ENCODE assay signal across 11 cellular contexts in the genomic region with DNA sequence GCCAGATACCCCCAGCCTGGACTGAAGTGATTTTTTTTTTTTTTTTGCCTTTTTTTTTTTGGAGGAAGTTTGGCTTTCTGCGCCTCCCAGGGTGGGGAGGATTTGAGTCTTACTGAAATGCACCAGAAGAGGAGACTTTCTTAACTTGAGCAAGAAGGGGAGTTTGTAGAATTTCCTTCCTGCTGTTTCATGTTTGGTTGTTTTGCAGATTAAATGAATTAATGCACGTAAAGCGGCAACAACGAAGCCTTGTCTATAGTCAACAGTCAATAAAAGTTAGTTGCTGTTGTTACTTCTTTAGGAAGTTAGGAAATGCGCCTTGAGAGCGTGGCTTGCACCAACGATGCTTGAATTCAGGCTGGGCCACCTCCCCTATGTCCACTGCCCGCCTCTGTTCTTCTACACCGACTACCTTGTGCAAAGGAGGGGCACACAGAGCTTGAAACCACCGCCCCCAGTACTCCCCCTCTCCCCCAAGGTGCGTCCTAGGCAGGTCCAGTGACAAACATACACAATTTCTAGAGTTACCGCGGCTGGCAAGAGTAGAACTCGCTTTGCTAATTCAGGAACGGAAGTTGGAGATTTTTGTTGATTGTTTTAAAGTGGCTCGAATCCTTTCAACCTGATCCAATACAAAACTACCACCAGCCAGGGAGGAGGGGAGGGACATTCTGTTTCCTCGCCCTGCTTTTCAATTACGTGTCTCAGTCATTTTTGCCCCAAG. TPM values are rescaled to one million over a fixed set of nuclear protein-coding genes. Genes with fewer than 3 reads are reported as not detected.
A peak's percentile ranks its signal among the peaks of the same experiment; 100 is the strongest.
DNase-seq lines count a peak whose midpoint lies in the region; ATAC-seq and TF ChIP-seq lines count a peak whose summit lies in the region.
"Had no signal": no experiment of that assay in that cellular context is flagged by ENCODE, and none has a peak within 500 bp of the region (broad histone marks: within the 10 kb centered on the region; RNA-seq: fewer than 3 reads in every experiment).

No MANE protein-coding gene starts in this region.

- no peak for ATAC-seq in activated CD4-positive, alpha-beta T cell treated with anti-CD3 and anti-CD28 coated beads for 36 hours
- ATAC-seq in T-cell (replicated peaks in 1 of 4) (peak in 1 of 4 experiments; percentile 22), HG03571 (IDR thresholded peaks at IDR 0.05; ENCODE audit: unreplicated experiment) (no peak), sciatic nerve (no peak)

- peaks cover 0 to 6% of the 10 kb centered on the region in 2 donors for H3K27me3 ChIP-seq in esophagus (ENCODE audit: control insufficient read depth in 1 of 2, insufficient read depth in 2 of 2, low read length in 2 of 2)
- H3K27me3 ChIP-seq in ovary: no peaks in the 10 kb centered on the region
- H3K27me3 ChIP-seq: thyroid gland had no signal

- no peak for TF ChIP-seq CTCF in retinal pigment epithelial cell (conservative IDR thresholded peaks at IDR 0.05; ENCODE audit: low read depth, low read length)
- no peak for TF ChIP-seq CTCF in ovary (IDR thresholded peaks at IDR 0.05)

- no peak for DNase-seq in activated CD4-positive, alpha-beta T cell treated with anti-CD3 and anti-CD28 coated beads for 36 hours
- DNase-seq in activated CD4-positive, alpha-beta T cell treated with anti-CD3 and anti-CD28 coated beads for 4 hours: no peak
- DNase-seq in T-cell (no peak), retinal pigment epithelial cell (ENCODE audit: low read depth) (no peak), ovary (no peak), sciatic nerve (ENCODE audit: low spot score) (no peak)
- DNase-seq: AML-193, NCI-H446 treated with DMSO at 0.1 percent for 48 hours, thyroid gland had no signal

- intact Hi-C loops in activated CD4-positive, alpha-beta T cell treated with anti-CD3 and anti-CD28 coated beads for 36 hours (cut with DNase I, micrococcal nuclease): no loop called here
- intact Hi-C loops in ovary (cut with DNase I): no loop called here
- intact Hi-C loops in sciatic nerve (cut with DNase I): no loop called here

- no peaks in the 10 kb centered on the region for H3K36me3 Mint-ChIP-seq in activated CD4-positive, alpha-beta T cell treated with anti-CD3 and anti-CD28 coated beads for 36 hours (ENCODE audit: low read depth)
- H3K36me3 Mint-ChIP-seq in T-cell: no peaks in the 10 kb centered on the region

- H3K27ac ChIP-seq in esophagus (ENCODE audit: low read depth in 2 of 2, low read length in 1 of 2) (peak overlapping the region; percentile 27 to 80), ovary (no peak overlapping the region)

- peaks cover 6 to 17% of the 10 kb centered on the region in 2 donors for H3K4me1 ChIP-seq in esophagus (ENCODE audit: control insufficient read depth in 2 of 2, insufficient read depth in 2 of 2, low read length in 1 of 2)
- peaks cover 7% of the 10 kb centered on the region for H3K4me1 ChIP-seq in ovary (ENCODE audit: insufficient read depth)

- H3K4me3 Mint-ChIP-seq in activated CD4-positive, alpha-beta T cell treated with anti-CD3 and anti-CD28 coated beads for 36 hours: peak overlapping the region; percentile 15
- peak overlapping the region; percentile 54 to 73 (median 55) for H3K4me3 Mint-ChIP-seq in T-cell

- TF ChIP-seq EP300 in ovary (IDR thresholded peaks at IDR 0.05): no peak

- H3K36me3 ChIP-seq in esophagus (ENCODE audit: control insufficient read depth in 2 of 2, insufficient read depth in 2 of 2, low read length in 1 of 2) (no peaks in the 10 kb centered on the region), ovary (no peaks in the 10 kb centered on the region)
- H3K36me3 ChIP-seq: thyroid gland had no signal

- TF ChIP-seq POLR2A in ovary (IDR thresholded peaks at IDR 0.05): no peak

- peaks cover 57% of the 10 kb centered on the region for H3K27me3 Mint-ChIP-seq in activated CD4-positive, alpha-beta T cell treated with anti-CD3 and anti-CD28 coated beads for 36 hours
- peaks cover 61 to 71% of the 10 kb centered on the region in 2 donors for H3K27me3 Mint-ChIP-seq in T-cell

- 6 to 10% methylated on average over 18 of the region's 18 CpGs for WGBS in esophagus, 2 donors
- 7 to 9% (median 8%) methylated on average over 18 of the region's 18 CpGs for WGBS in ovary, 3 donors

- CTCF ChIA-PET in activated CD4-positive, alpha-beta T cell treated with anti-CD3 and anti-CD28 coated beads for 36 hours (lab: Charles Lee): no interaction called here
- CTCF ChIA-PET in T-cell (lab: Charles Lee): no interaction called here

- peak overlapping the region in 1 of 2 donors; percentile 29 for H3K4me3 ChIP-seq in esophagus (ENCODE audit: low read depth in 1 of 2, low read length in 2 of 2)
- peak overlapping the region; percentile 82 for H3K4me3 ChIP-seq in retinal pigment epithelial cell (ENCODE audit: low read length)
- no peak overlapping the region for H3K4me3 ChIP-seq in ovary

- no peak overlapping the region for H3K27ac Mint-ChIP-seq in activated CD4-positive, alpha-beta T cell treated with anti-CD3 and anti-CD28 coated beads for 36 hours
- H3K27ac Mint-ChIP-seq in T-cell: no peak overlapping the region

- POLR2A ChIA-PET in activated CD4-positive, alpha-beta T cell treated with anti-CD3 and anti-CD28 coated beads for 36 hours (lab: Charles Lee): no interaction called here
- POLR2A ChIA-PET in T-cell (lab: Charles Lee): no interaction called here

- H3K4me1 Mint-ChIP-seq in activated CD4-positive, alpha-beta T cell treated with anti-CD3 and anti-CD28 coated beads for 36 hours: peaks cover 18% of the 10 kb centered on the region
- H3K4me1 Mint-ChIP-seq in T-cell: peaks cover 21 to 22% (median 21%) of the 10 kb centered on the region in 3 donors

- H3K9me3 ChIP-seq in esophagus (ENCODE audit: control insufficient read depth in 2 of 2, insufficient read depth in 1 of 2, low read depth in 1 of 2, low read length in 1 of 2) (no peaks in the 10 kb centered on the region), ovary (no peaks in the 10 kb centered on the region)
- H3K9me3 ChIP-seq: thyroid gland had no signal

- no peaks in the 10 kb centered on the region for H3K9me3 Mint-ChIP-seq in activated CD4-positive, alpha-beta T cell treated with anti-CD3 and anti-CD28 coated beads for 36 hours (ENCODE audit: low read depth)
- H3K9me3 Mint-ChIP-seq in T-cell: no peaks in the 10 kb centered on the region

RNA-seq across cellular contexts. Expression of gene CYP24A1, which starts 0.8 kb away (rescaled TPM):
- total RNA-seq in activated CD4-positive, alpha-beta T cell treated with anti-CD3 and anti-CD28 coated beads for 36 hours: under 1 TPM in 1 of 2 experiments, not detected in 1; 0.07 TPM
- under 1 TPM in 4 of 5 donors, not detected in 1; 0.13 to 0.79 (median 0.42) TPM for total RNA-seq in T-cell
- 1 to 10 TPM in 1 of 2 donors, under 1 TPM in 1; 0.39 to 1.6 TPM for polyA plus RNA-seq in esophagus
- total RNA-seq in ovary: 1 to 10 TPM in 1 of 7 donors, under 1 TPM in 1, not detected in 5; 0.15 to 3.7 TPM
- not detected for polyA plus RNA-seq in ovary
- not detected for total RNA-seq in sciatic nerve

RNA-seq across cellular contexts. Expression of gene PFDN4, which starts 33.3 kb away (rescaled TPM):
- 10 to 100 TPM; 55.4 to 60.5 TPM for total RNA-seq in activated CD4-positive, alpha-beta T cell treated with anti-CD3 and anti-CD28 coated beads for 36 hours
- 10 to 100 TPM; 14.9 to 19.2 (median 17.6) TPM for total RNA-seq in T-cell
- polyA plus RNA-seq in esophagus: 10 to 100 TPM; 43.8 to 48.3 TPM
- 100 to 1,000 TPM in 1 of 7 donors, 10 to 100 TPM in 6; 22.2 to 168 (median 32.2) TPM for total RNA-seq in ovary
- 10 to 100 TPM; 78.0 to 84.5 TPM for polyA plus RNA-seq in ovary
- total RNA-seq in sciatic nerve: 26.3 TPM

Comparison
In these comparisons a context has a peak if more than half of its experiments do, and no peak if none do; other contexts are left out.
1. H3K27ac ChIP-seq: peak in esophagus (2 of 2); none in ovary (0 of 2).